In the genomic region with DNA sequence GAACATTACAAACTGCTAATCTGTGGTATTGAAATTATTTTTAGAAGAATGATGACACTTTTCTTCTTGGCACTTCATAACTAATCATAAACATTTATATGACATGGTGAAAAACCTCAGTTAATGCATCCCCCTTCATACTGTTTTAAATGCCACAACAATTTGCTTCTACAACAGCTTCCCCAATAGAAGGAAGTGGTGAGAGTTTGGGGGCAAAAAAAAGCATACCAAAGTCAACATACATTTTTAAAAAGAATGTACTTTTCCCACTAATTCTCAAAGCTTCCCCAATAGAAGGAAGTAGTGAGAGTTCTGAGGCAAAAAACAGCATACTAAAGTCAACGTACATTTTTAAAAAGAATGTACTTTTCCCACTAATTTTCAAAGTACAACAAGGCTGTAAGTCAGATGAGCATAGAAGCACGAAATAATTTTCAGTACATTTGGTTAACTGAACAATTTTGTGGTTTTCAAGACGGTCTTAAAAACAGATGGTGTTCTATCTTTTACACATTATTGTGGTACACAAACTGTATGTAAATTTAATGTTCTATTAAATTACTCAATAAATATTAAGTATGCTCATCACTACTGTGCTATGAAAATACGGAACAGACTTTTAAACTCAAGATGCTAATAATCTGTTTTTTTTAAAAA, we compare ENCODE assay signal across 17 cellular contexts. TPM values are rescaled to one million over a fixed set of nuclear protein-coding genes. Genes with fewer than 3 reads are reported as not detected.
A peak's percentile ranks its signal among the peaks of the same experiment; 100 is the strongest.
DNase-seq lines count a peak whose midpoint lies in the region; ATAC-seq, FAIRE-seq and TF ChIP-seq lines count a peak whose summit lies in the region.
"Had no signal": no experiment of that assay in that cellular context is flagged by ENCODE, and none has a peak within 500 bp of the region (broad histone marks: within the 10 kb centered on the region; RNA-seq: fewer than 3 reads in every experiment).

No MANE protein-coding gene starts in this region.

- TF ChIP-seq RAD21 in A549 (conservative IDR thresholded peaks at IDR 0.05 in 1 of 2, IDR thresholded peaks at IDR 0.05 in 1 of 2): no peak

- H3K27ac ChIP-seq in A549: peak overlapping the region; percentile 39 to 46; a peak in 1 of 6 replicates
- no peak overlapping the region for H3K27ac ChIP-seq in thyroid gland
- H3K27ac ChIP-seq: uterus had no signal

- intact Hi-C loops in thyroid gland (cut with DNase I): no loop called here

- H3K4me2 ChIP-seq in A549: peak overlapping the region; percentile 78

- no peaks in the 10 kb centered on the region for H3K9me3 ChIP-seq in A549
- H3K9me3 ChIP-seq in thyroid gland: no peaks in the 10 kb centered on the region
- H3K9me3 ChIP-seq: Caco-2, uterus had no signal

- CTCF ChIA-PET in A549 (lab: Yijun Ruan, JAX): interaction anchor here (1.3 kb wide), 1 partner anchor 9 kb away, joined by 3 read pairs; no protein-coding TSS in a partner anchor

- H3K27ac Mint-ChIP-seq in effector memory CD8-positive, alpha-beta T cell: peak overlapping the region in 1 of 2 donors; percentile 85
- H3K27ac Mint-ChIP-seq: stimulated activated naive CD8-positive, alpha-beta T cell treated with anti-CD3 and anti-CD28 coated beads, Interleukin-15, amount 100 ng/mL, for 72 hours; T-helper 17 cell had no signal

- ATAC-seq in A549 (no peak), HG02885 (IDR thresholded peaks at IDR 0.05; ENCODE audit: poor library complexity, unreplicated experiment) (no peak)
- peak; percentile 56 for ATAC-seq in effector memory CD8-positive, alpha-beta T cell (replicated peaks)
- ATAC-seq: stimulated activated naive CD8-positive, alpha-beta T cell treated with anti-CD3 and anti-CD28 coated beads, Interleukin-15, amount 100 ng/mL, for 72 hours; T-helper 17 cell had no signal

- no peaks in the 10 kb centered on the region for H3K9me3 Mint-ChIP-seq in effector memory CD8-positive, alpha-beta T cell
- H3K9me3 Mint-ChIP-seq: stimulated activated naive CD8-positive, alpha-beta T cell treated with anti-CD3 and anti-CD28 coated beads, Interleukin-15, amount 100 ng/mL, for 72 hours had no signal

- no peak for TF ChIP-seq CTCF in A549 (IDR thresholded peaks at IDR 0.05)
- TF ChIP-seq CTCF in thyroid gland (IDR thresholded peaks at IDR 0.05): no peak

- TF ChIP-seq POLR2A in A549 (IDR thresholded peaks at IDR 0.05; ENCODE audit: low read length): no peak
- no peak for TF ChIP-seq POLR2A in H54 (IDR thresholded peaks at IDR 0.05; ENCODE audit: low read depth, low read length)
- TF ChIP-seq POLR2A in thyroid gland (IDR thresholded peaks at IDR 0.05): no peak

- no peaks in the 10 kb centered on the region for H3K27me3 ChIP-seq in thyroid gland
- H3K27me3 ChIP-seq: cardiac muscle cell, uterus had no signal

- H3K4me1 ChIP-seq in A549 (peaks cover 86% of the 10 kb centered on the region), thyroid gland (peaks cover 8 to 35% of the 10 kb centered on the region in 2 donors)

- POLR2A ChIA-PET in A549 (lab: Yijun Ruan, JAX): no interaction called here

- H3K4me1 Mint-ChIP-seq in effector memory CD8-positive, alpha-beta T cell (ENCODE audit: low read depth in 2 of 2): peaks cover 27 to 50% of the 10 kb centered on the region in 2 donors

- H3K27me3 Mint-ChIP-seq in effector memory CD8-positive, alpha-beta T cell: no peaks in the 10 kb centered on the region
- H3K27me3 Mint-ChIP-seq: stimulated activated naive CD8-positive, alpha-beta T cell treated with anti-CD3 and anti-CD28 coated beads, Interleukin-15, amount 100 ng/mL, for 72 hours; T-helper 17 cell had no signal

- no peak overlapping the region for H3K4me3 ChIP-seq in A549
- no peak overlapping the region for H3K4me3 ChIP-seq in thyroid gland (replicated peaks in 1 of 3)
- H3K4me3 ChIP-seq: cardiac muscle cell, uterus had no signal

- no peaks in the 10 kb centered on the region for H3K36me3 Mint-ChIP-seq in effector memory CD8-positive, alpha-beta T cell (ENCODE audit: insufficient read depth)

- WGBS in A549 (ENCODE audit: missing lambda C conversion rate): 57% methylated on average over 4 of the region's 4 CpGs
- 69 to 70% methylated on average over 4 of the region's 4 CpGs for WGBS in thyroid gland, 2 donors

- H3K4me3 Mint-ChIP-seq in effector memory CD8-positive, alpha-beta T cell: peak overlapping the region in 1 of 2 donors; percentile 48
- H3K4me3 Mint-ChIP-seq: stimulated activated naive CD8-positive, alpha-beta T cell treated with anti-CD3 and anti-CD28 coated beads, Interleukin-15, amount 100 ng/mL, for 72 hours; T-helper 17 cell had no signal

- DNase-seq in A549 (ENCODE audit: low read depth in 1 of 2, low spot score in 1 of 2): no peak
- DNase-seq in H54 (ENCODE audit: insufficient read length, low spot score): no peak
- no peak for DNase-seq in RCC 7860 (ENCODE audit: low spot score)
- DNase-seq in effector memory CD8-positive, alpha-beta T cell: no peak
- DNase-seq in thyroid gland: no peak
- DNase-seq in inferior parietal cortex (ENCODE audit: extremely low spot score): no peak
- no peak for DNase-seq in Ammon's horn (ENCODE audit: low spot score)
- DNase-seq: activated naive CD4-positive, alpha-beta T cell treated with anti-CD3 and anti-CD28 coated beads, Interleukin-2, amount 50 U/mL, for 16 hours; Caco-2; effector CD4-positive, alpha-beta T cell; hippocampal formation; NCI-H1105 treated with DMSO at 0.1 percent for 48 hours; stimulated activated naive CD8-positive, alpha-beta T cell treated with anti-CD3 and anti-CD28 coated beads, Interleukin-15, amount 100 ng/mL, for 72 hours; T-helper 17 cell; uterus had no signal

- no peak for TF ChIP-seq EP300 in A549 (IDR thresholded peaks at IDR 0.05)

- no peaks in the 10 kb centered on the region for H3K36me3 ChIP-seq in thyroid gland
- H3K36me3 ChIP-seq: cardiac muscle cell, uterus had no signal

- FAIRE-seq in A549 (lab: Jason Lieb, UNC): no peak
- FAIRE-seq in H54 (lab: Jason Lieb, UNC): peak; percentile 38
- FAIRE-seq in RCC 7860 (lab: Jason Lieb, UNC): peak; percentile 62

TF ChIP-seq in A549, 52 proteins besides CTCF, POLR2A, EP300 and RAD21:
- no peak for TF ChIP-seq GATA3 (IDR thresholded peaks at IDR 0.05; ENCODE audit: borderline replicate concordance)

RNA-seq across cellular contexts. Expression of gene WASL, which starts 23.9 kb away (rescaled TPM):
- polyA plus RNA-seq in A549 (2011; rRNA removed): 18.5 and 21.2 TPM in 2 replicates
- 7.1 and 9.5 TPM in 2 replicates for polyA plus RNA-seq in A549 (2012; cell fraction: cytosol; rRNA removed)
- polyA plus RNA-seq in A549 (2012; cell fraction: nucleus; rRNA removed): 5.2 and 5.6 TPM in 2 replicates
- 18.6 to 21.0 TPM (median 20.2 TPM) in 3 replicates for polyA plus RNA-seq in A549 (2017; fragmentation: RNase III; extraction: RNeasy Plus Mini Kit Qiagen cat#74134 plus additional on column Dnase treatment)
- polyA minus RNA-seq in A549 (2011; rRNA and poly(A)+ RNA removed): 6.2 and 7.5 TPM in 2 replicates
- 10 to 100 TPM; 48.1 to 61.6 (median 55.4) TPM for total RNA-seq in thyroid gland

Comparison
In these comparisons a context has a peak if more than half of its experiments do, and no peak if none do; other contexts are left out.
1. H3K27ac ChIP-seq: peak in A549 (2 of 2); none in thyroid gland (0 of 3).